8 cellular contexts compared by ENCODE assay signal in genomic region chr20:3781153-3781910, GRCh38. TPM values are rescaled to one million over a fixed set of nuclear protein-coding genes. Genes with fewer than 3 reads are reported as not detected.
DNase-seq lines count a peak whose midpoint lies in the region; ATAC-seq, FAIRE-seq and TF ChIP-seq lines count a peak whose summit lies in the region.

Gene SPEF1 (minus strand): TSS chr20:3781448. CDS start chr20:3781287, 161 bp downstream.

- H3K4me1 Mint-ChIP-seq in activated naive CD4-positive, alpha-beta T cell treated with anti-CD3 and anti-CD28 coated beads, Interleukin-2, amount 50 U/mL, for 24 hours = peaks cover 55% of the 10 kb centered on the region
- H3K4me1 Mint-ChIP-seq in neural crest cell = peaks cover 36% of the 10 kb centered on the region

- no peak for FAIRE-seq in frontal cortex (lab: Jason Lieb, UNC)

- H3K27ac Mint-ChIP-seq in activated naive CD4-positive, alpha-beta T cell treated with anti-CD3 and anti-CD28 coated beads, Interleukin-2, amount 50 U/mL, for 24 hours = peak within 1 kb of the TSS; percentile 70
- H3K27ac Mint-ChIP-seq in neural crest cell (ENCODE audit: unreplicated experiment) = no peak within 1 kb of the TSS

- H3K9me3 Mint-ChIP-seq in activated naive CD4-positive, alpha-beta T cell treated with anti-CD3 and anti-CD28 coated beads, Interleukin-2, amount 50 U/mL, for 24 hours = no peaks in the 10 kb centered on the region
- no peaks in the 10 kb centered on the region for H3K9me3 Mint-ChIP-seq in neural crest cell

- peaks cover 4% of the 10 kb centered on the region for H3K36me3 Mint-ChIP-seq in activated naive CD4-positive, alpha-beta T cell treated with anti-CD3 and anti-CD28 coated beads, Interleukin-2, amount 50 U/mL, for 24 hours
- H3K36me3 Mint-ChIP-seq in neural crest cell (ENCODE audit: low read depth) = peaks cover 2% of the 10 kb centered on the region

- H3K4me3 Mint-ChIP-seq in activated naive CD4-positive, alpha-beta T cell treated with anti-CD3 and anti-CD28 coated beads, Interleukin-2, amount 50 U/mL, for 24 hours = peak within 1 kb of the TSS; percentile 77
- peak within 1 kb of the TSS; percentile 87 for H3K4me3 Mint-ChIP-seq in neural crest cell

- peaks cover 7% of the 10 kb centered on the region; the same call in 1 of the 2 replicates for H3K36me3 ChIP-seq in HUES64 (ENCODE audit: insufficient read depth, low read length)

- no peak within 1 kb of the TSS for H3K9ac ChIP-seq in HUES64 (ENCODE audit: low read depth, low read length)

- H3K4me3 ChIP-seq in HUES64 (ENCODE audit: low read length) = peak within 1 kb of the TSS; percentile 53

- 17% methylated on average over 28 of the region's 28 CpGs for WGBS in HUES64

- H3K9me3 ChIP-seq in HUES64 (ENCODE audit: insufficient read depth, low read depth, low read length) = no peaks in the 10 kb centered on the region

- peaks cover 46% of the 10 kb centered on the region for H3K27me3 ChIP-seq in HUES64 (ENCODE audit: insufficient read depth, low read length)

- peak; percentile 59 for ATAC-seq in GM19328 (IDR thresholded peaks at IDR 0.05; ENCODE audit: unreplicated experiment)
- no peak for ATAC-seq in GM21737 (IDR thresholded peaks at IDR 0.05; ENCODE audit: unreplicated experiment)

- peak; percentile 88 for DNase-seq in COLO668 (lab: John Stamatoyannopoulos, UW; ENCODE audit: unreplicated experiment)
- peak; percentile 90 for DNase-seq in NOMO-1 treated with DMSO at 0.1 percent for 48 hours (lab: John Stamatoyannopoulos, UW; ENCODE audit: unreplicated experiment)
- peak; percentile 94 for DNase-seq in frontal cortex (ENCODE audit: low spot score in 2 of 2)
- DNase-seq in neural crest cell (ENCODE audit: low read depth, low spot score) = peak; percentile 67

- no peaks in the 10 kb centered on the region for H3K27me3 Mint-ChIP-seq in activated naive CD4-positive, alpha-beta T cell treated with anti-CD3 and anti-CD28 coated beads, Interleukin-2, amount 50 U/mL, for 24 hours
- H3K27me3 Mint-ChIP-seq in neural crest cell (ENCODE audit: low read depth) = peaks cover 50% of the 10 kb centered on the region

- peak; percentile 52 for TF ChIP-seq CTCF in neural crest cell (conservative IDR thresholded peaks at IDR 0.05)

- H3K27ac ChIP-seq in HUES64 (ENCODE audit: low read depth, low read length) = no peak within 1 kb of the TSS

- peaks cover 4% of the 10 kb centered on the region; the same call in 1 of the 2 replicates for H3K4me1 ChIP-seq in HUES64 (ENCODE audit: insufficient read depth, low read length)

RNA-seq across cellular contexts. Expression of gene SPEF1, which starts in this region (rescaled TPM):
- 0.45 TPM for polyA plus RNA-seq in HUES64 (2013, experiment 1 of 2)
- polyA plus RNA-seq in HUES64 (2013, experiment 2 of 2) = 0.38 TPM
- total RNA-seq in frontal cortex (0.41 TPM), neural crest cell (0.54 and 0.55 TPM in 2 replicates)

Comparison
In these comparisons a context has a peak if more than half of its experiments do, and no peak if none do; other contexts are left out.
1. Peak in DNase-seq in frontal cortex; RNA of the gene not detected or under 1 TPM.
2. Peak in DNase-seq in neural crest cell; RNA of the gene not detected or under 1 TPM.